In genomic region chr10:15046626-15047025, GRCh38 we compare ENCODE assay signal across 23 cellular contexts. TPM values are rescaled to one million over a fixed set of nuclear protein-coding genes. Genes with fewer than 3 reads are reported as not detected.
DNase-seq lines count a peak whose midpoint lies in the region; ATAC-seq and TF ChIP-seq lines count a peak whose summit lies in the region.
"Had no signal": no experiment of that assay in that cellular context is flagged by ENCODE, and none has a peak within 500 bp of the region (broad histone marks: within the 10 kb centered on the region; RNA-seq: fewer than 3 reads in every experiment).

No MANE protein-coding gene starts in this region.

- H3K27ac ChIP-seq in SJSA1, result peak overlapping the region; percentile 61
- H3K27ac ChIP-seq in gastroesophageal sphincter, result no peak overlapping the region
- H3K27ac ChIP-seq: Peyer's patch, psoas muscle, transverse colon had no signal

- intact Hi-C loops in sciatic nerve (cut with DNase I), result no loop called here

- DNase-seq in Daoy (ENCODE audit: low read depth) (peak; percentile 7), SJSA1 (ENCODE audit: low read depth in 1 of 2, low spot score in 2 of 2) (peak; percentile 75 to 92), fibroblast of pulmonary artery (ENCODE audit: low read depth) (peak; percentile 66), sciatic nerve (ENCODE audit: low spot score) (no peak), cerebellar cortex (ENCODE audit: low spot score) (no peak)
- DNase-seq: activated B cell treated with CpG ODN at 0.5 μM for 24 hours; activated effector memory CD4-positive, alpha-beta T cell treated with anti-CD3 and anti-CD28 coated beads, Interleukin-2, amount 50 U/mL, for 16 hours; C1 segment of cervical spinal cord; DMS53; head of caudate nucleus; MV-4-11; NCI-H2081; NCI-H69; Peyer's patch; psoas muscle; stimulated activated CD4-positive, alpha-beta T cell treated with anti-CD3 and anti-CD28 coated beads, Interleukin-1b, Interleukin-23, amount 100 ng/mL, for 48 hours; transverse colon had no signal

- WGBS in gastroesophageal sphincter (ENCODE audit: low coverage in 1 of 2), 2 donors, result 43 to 50% methylated on average over 1 to 5 of the region's 5 CpGs

- TF ChIP-seq POLR2A in gastroesophageal sphincter (IDR thresholded peaks at IDR 0.05), result no peak

- H3K9me3 ChIP-seq in SJSA1 (replicated peaks), result 0 out of 2 replicates have a peak, but pooled peaks cover 2% of the 10 kb centered on the region
- H3K9me3 ChIP-seq in gastroesophageal sphincter, result no peaks in the 10 kb centered on the region
- H3K9me3 ChIP-seq: HAP-1, Peyer's patch, psoas muscle, transverse colon had no signal

- TF ChIP-seq CTCF in fibroblast of pulmonary artery (IDR thresholded peaks at IDR 0.05; ENCODE audit: low read length, missing control alignments) (no peak), gastroesophageal sphincter (IDR thresholded peaks at IDR 0.05) (no peak)

- H3K4me1 ChIP-seq in SJSA1 (replicated peaks), result peaks cover 37% of the 10 kb centered on the region
- no peaks in the 10 kb centered on the region for H3K4me1 ChIP-seq in gastroesophageal sphincter
- H3K4me1 ChIP-seq: HAP-1, Peyer's patch, psoas muscle, transverse colon had no signal

- no peak for TF ChIP-seq EP300 in gastroesophageal sphincter (IDR thresholded peaks at IDR 0.05)

- no peak overlapping the region for H3K4me3 ChIP-seq in SJSA1
- no peak overlapping the region for H3K4me3 ChIP-seq in fibroblast of pulmonary artery (replicated peaks; ENCODE audit: low read depth, low read length)
- H3K4me3 ChIP-seq in gastroesophageal sphincter, result no peak overlapping the region
- H3K4me3 ChIP-seq: HAP-1, Peyer's patch, psoas muscle, transverse colon had no signal

- H3K27me3 ChIP-seq in SJSA1 (replicated peaks) (no peaks in the 10 kb centered on the region), gastroesophageal sphincter (no peaks in the 10 kb centered on the region)
- H3K27me3 ChIP-seq: Peyer's patch, transverse colon had no signal

- no peaks in the 10 kb centered on the region for H3K36me3 ChIP-seq in SJSA1
- H3K36me3 ChIP-seq in gastroesophageal sphincter, result no peaks in the 10 kb centered on the region
- H3K36me3 ChIP-seq: HAP-1, Peyer's patch, transverse colon had no signal

- peak; percentile 57 for ATAC-seq in sciatic nerve
- ATAC-seq in HG03520 (IDR thresholded peaks at IDR 0.05; ENCODE audit: unreplicated experiment), result no peak
- no peak for ATAC-seq in gastroesophageal sphincter
- ATAC-seq in GM18868 (IDR thresholded peaks at IDR 0.05; ENCODE audit: unreplicated experiment), result no peak
- ATAC-seq: left lobe of liver, psoas muscle had no signal

RNA-seq across cellular contexts. Expression of gene OLAH, which starts 2.9 kb away (rescaled TPM):
- total RNA-seq in Daoy (2014; rRNA removed; shearing (Covaris generic)), result not detected in 2 replicates
- total RNA-seq in SJSA1 (2014; rRNA removed; shearing (Covaris generic)), result 1.4 and 2.1 TPM in 2 replicates
- 2.1 TPM for total RNA-seq in sciatic nerve
- total RNA-seq in gastroesophageal sphincter, result 10 to 100 TPM in 1 of 4 donors, 1 to 10 TPM in 2, not detected in 1; 1.1 to 14.2 (median 2.2) TPM
- total RNA-seq: activated B cell treated with CpG ODN at 0.5 μM for 24 hours, left lobe of liver, myocyte, Peyer's patch, transverse colon had no signal

RNA-seq across cellular contexts. Expression of gene ACBD7, which starts 42.0 kb away (rescaled TPM):
- total RNA-seq in Daoy (2014; rRNA removed; shearing (Covaris generic)), result 8.5 and 10.2 TPM in 2 replicates
- total RNA-seq in SJSA1 (2014; rRNA removed; shearing (Covaris generic)), result 7.3 and 9.1 TPM in 2 replicates
- total RNA-seq in sciatic nerve (13.1 TPM), gastroesophageal sphincter (not detected)
- total RNA-seq: activated B cell treated with CpG ODN at 0.5 μM for 24 hours, left lobe of liver, psoas muscle, transverse colon had no signal

RNA-seq across cellular contexts. Expression of gene RPP38, which starts 50.5 kb away (rescaled TPM):
- 6.6 and 8.8 TPM in 2 replicates for total RNA-seq in Daoy (2014; rRNA removed; shearing (Covaris generic))
- 2.8 and 13.9 TPM in 2 replicates for total RNA-seq in SJSA1 (2014; rRNA removed; shearing (Covaris generic))
- total RNA-seq in sciatic nerve (14.2 TPM), gastroesophageal sphincter (10 to 100 TPM in 3 of 4 donors, 1 to 10 TPM in 1; 9.9 to 23.2 (median 14.9) TPM)

Comparison
In these comparisons a context has a peak if more than half of its experiments do, and no peak if none do; other contexts are left out.
1. DNase-seq: peak in Daoy (single experiment), SJSA1 (2 of 2) and fibroblast of pulmonary artery (single experiment); none in sciatic nerve (single experiment) and cerebellar cortex (single experiment).